Comparison of ENCODE assay signal across 27 cellular contexts in the genomic region with DNA sequence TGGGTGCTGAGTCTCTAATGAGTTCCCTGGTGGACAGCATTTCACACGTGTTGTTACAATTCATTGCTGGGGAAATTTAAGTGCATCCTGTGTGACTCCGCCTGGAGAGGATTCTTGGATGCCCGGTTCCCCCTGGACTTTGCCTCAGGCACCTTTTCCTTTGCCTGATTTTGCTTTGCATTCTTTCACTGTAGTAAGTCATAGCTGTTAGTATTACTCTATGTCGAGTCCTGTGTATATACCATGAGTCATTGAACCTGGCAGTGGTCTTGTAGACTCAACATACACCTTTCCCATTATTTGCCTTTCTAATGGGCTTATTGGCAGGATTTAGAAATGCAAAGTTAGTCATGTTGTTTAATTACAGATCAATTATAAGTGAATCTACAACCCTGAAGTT.
A peak's percentile ranks its signal among the peaks of the same experiment; 100 is the strongest.
DNase-seq lines count a peak whose midpoint lies in the region; FAIRE-seq and TF ChIP-seq lines count a peak whose summit lies in the region.
"Had no signal": no experiment of that assay in that cellular context is flagged by ENCODE, and none has a peak within 500 bp of the region (broad histone marks: within the 10 kb centered on the region; RNA-seq: fewer than 3 reads in every experiment).

No MANE protein-coding gene starts in this region.

- FAIRE-seq in bronchial epithelial cell (lab: Jason Lieb, UNC): no peak

- TF ChIP-seq CTCF in HFFc6 (IDR thresholded peaks at IDR 0.05): no peak
- no peak for TF ChIP-seq CTCF in bronchial epithelial cell (IDR thresholded peaks at IDR 0.05; ENCODE audit: insufficient read depth, low read length, severe bottlenecking)

- H3K4me1 Mint-ChIP-seq in HFFc6 (ENCODE audit: low read depth): peaks cover 12% of the 10 kb centered on the region
- H3K4me1 Mint-ChIP-seq: brain had no signal

- H3K4me3 Mint-ChIP-seq in HFFc6: no peak overlapping the region
- H3K4me3 Mint-ChIP-seq: brain; CD4-positive, CD25-positive, alpha-beta regulatory T cell; GM23338; T-helper 2 cell treated with Interferon-gamma antibody and Interleukin-4, amounts not matched to agents 5 μg/mL and 100 μg/mL, for 36 hours had no signal

- DNase-seq in HFFc6 (peak; percentile 65), RKO (ENCODE audit: low spot score) (peak; percentile 7), bronchial epithelial cell (ENCODE audit: low read depth) (peak; percentile 93), renal cortical epithelial cell (ENCODE audit: low read depth) (peak; percentile 64), C1 segment of cervical spinal cord (lab: John Stamatoyannopoulos, UW) (no peak), NCI-H2081 treated with DMSO at 0.1 percent for 48 hours (lab: John Stamatoyannopoulos, UW) (no peak)
- DNase-seq in activated naive CD4-positive, alpha-beta T cell treated with Interleukin-2 at 50 U/mL for 16 hours: no peak
- no peak for DNase-seq in stimulated activated CD4-positive, alpha-beta T cell treated with anti-CD3 and anti-CD28 coated beads, Interleukin-4, amount 100 ng/mL, for 24 hours
- DNase-seq: activated CD4-positive, alpha-beta T cell treated with anti-CD3 and anti-CD28 coated beads for 48 hours; activated effector memory CD4-positive, alpha-beta T cell treated with anti-CD3 and anti-CD28 coated beads, Interleukin-2, amount 50 U/mL, for 16 hours; activated T-cell treated with anti-CD3 and anti-CD28 coated beads, Interleukin-2, amount 50 U/mL, for 1 hour; CD4-positive, CD25-positive, alpha-beta regulatory T cell; foreskin melanocyte; left colon; mesendoderm; NCI-H2029; NCI-H2227 treated with DMSO at 0.1 percent for 48 hours; NCI-H82; posterior cingulate gyrus; SHP77; sigmoid colon; stimulated activated naive CD4-positive, alpha-beta T cell treated with Interleukin-2 at 50 U/mL for 16 hours; WERI-Rb-1 had no signal

- no peaks in the 10 kb centered on the region for H3K36me3 ChIP-seq in bronchial epithelial cell (ENCODE audit: control insufficient read depth, insufficient read depth, low read length)
- H3K36me3 ChIP-seq: sigmoid colon, thoracic aorta, WERI-Rb-1 had no signal

- H3K4me3 ChIP-seq in bronchial epithelial cell (ENCODE audit: low read depth, low read length): no peak overlapping the region
- H3K4me3 ChIP-seq: GM23338, sigmoid colon, thoracic aorta had no signal

- no peak overlapping the region for H3K27ac Mint-ChIP-seq in HFFc6
- H3K27ac Mint-ChIP-seq: brain; GM23338; T-helper 2 cell treated with Interferon-gamma antibody and Interleukin-4, amounts not matched to agents 5 μg/mL and 100 μg/mL, for 36 hours had no signal

- H3K27me3 ChIP-seq in bronchial epithelial cell (ENCODE audit: control insufficient read depth, insufficient read depth, low read length): no peaks in the 10 kb centered on the region
- H3K27me3 ChIP-seq: sigmoid colon had no signal

- no peaks in the 10 kb centered on the region for H3K9me3 Mint-ChIP-seq in HFFc6
- H3K9me3 Mint-ChIP-seq: brain; CD4-positive, CD25-positive, alpha-beta regulatory T cell; GM23338 had no signal

- H3K27me3 Mint-ChIP-seq in HFFc6 (ENCODE audit: insufficient read depth): no peaks in the 10 kb centered on the region
- H3K27me3 Mint-ChIP-seq: brain; CD4-positive, CD25-positive, alpha-beta regulatory T cell had no signal

- no peaks in the 10 kb centered on the region for H3K36me3 Mint-ChIP-seq in HFFc6 (ENCODE audit: low read depth)

Comparison
In these comparisons a context has a peak if more than half of its experiments do, and no peak if none do; other contexts are left out.
1. DNase-seq: peak in HFFc6 (single experiment), RKO (single experiment), bronchial epithelial cell (single experiment) and renal cortical epithelial cell (single experiment); none in activated naive CD4-positive, alpha-beta T cell treated with Interleukin-2 at 50 U/mL for 16 hours (single experiment), C1 segment of cervical spinal cord (0 of 14), stimulated activated CD4-positive, alpha-beta T cell treated with anti-CD3 and anti-CD28 coated beads, Interleukin-4, amount 100 ng/mL, for 24 hours (single experiment) and NCI-H2081 treated with DMSO at 0.1 percent for 48 hours (single experiment).